Comparison of ENCODE assay signal across 19 cellular contexts in the genomic region with DNA sequence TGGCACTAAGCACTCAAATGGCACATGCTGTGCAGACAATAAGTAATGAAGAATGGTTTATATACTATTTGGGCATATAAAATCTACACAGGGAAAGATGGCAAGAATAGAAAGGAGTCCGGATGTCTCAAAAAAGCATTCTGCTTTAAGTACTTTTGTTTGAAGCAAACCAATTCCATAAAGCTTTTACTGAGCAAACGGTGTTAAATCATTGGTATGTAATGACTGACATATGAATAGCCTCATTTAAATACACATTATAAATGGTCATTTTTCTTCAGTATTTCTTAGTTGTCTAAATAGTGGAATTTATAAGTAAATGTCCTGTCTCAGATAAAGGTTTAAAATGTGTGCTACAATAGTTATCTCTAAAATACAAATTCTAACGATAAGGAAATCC.
"Had no signal": no experiment of that assay in that cellular context is flagged by ENCODE, and none has a peak within 500 bp of the region (broad histone marks: within the 10 kb centered on the region; RNA-seq: fewer than 3 reads in every experiment).

No MANE protein-coding gene starts in this region.

- DNase-seq: effector CD8-positive, alpha-beta T cell; foreskin melanocyte; heart left ventricle; hippocampal formation; mammary epithelial cell; naive thymus-derived CD4-positive, alpha-beta T cell; nephron progenitor cell; psoas muscle; retina; stimulated activated CD4-positive, alpha-beta T cell treated with anti-CD3 and anti-CD28 coated beads, Interleukin-2, amount 100 ng/mL, for 24 hours; stimulated activated CD4-positive, alpha-beta T cell treated with anti-CD3 and anti-CD28 coated beads, Interleukin-4, amount 100 ng/mL, for 4 hours; stimulated activated naive B cell treated with anti-CD40 and anti-IgM and Interleukin-4, amounts not matched to agents 10 μg/mL and 1 μg/mL and 100 μg/mL, for 72 hours; stimulated activated naive CD8-positive, alpha-beta T cell treated with anti-CD3 and anti-CD28 coated beads, Interleukin-15, amount 100 ng/mL, for 72 hours; testis; upper lobe of right lung had no signal

- H3K36me3 ChIP-seq: heart left ventricle, tibial nerve, upper lobe of right lung, vagina had no signal

- H3K27ac ChIP-seq: heart left ventricle, psoas muscle, testis, tibial nerve, upper lobe of right lung, vagina had no signal

- ATAC-seq: heart left ventricle; left lobe of liver; naive thymus-derived CD4-positive, alpha-beta T cell; psoas muscle; sciatic nerve; stimulated activated naive B cell treated with anti-CD40 and anti-IgM and Interleukin-4, amounts not matched to agents 10 μg/mL and 1 μg/mL and 100 μg/mL, for 72 hours; stimulated activated naive CD8-positive, alpha-beta T cell treated with anti-CD3 and anti-CD28 coated beads, Interleukin-15, amount 100 ng/mL, for 72 hours; upper lobe of right lung had no signal

- H3K4me3 ChIP-seq: heart left ventricle, psoas muscle, testis, tibial nerve, upper lobe of right lung, vagina had no signal

- H3K4me1 ChIP-seq: testis had no signal

- H3K9me3 ChIP-seq: psoas muscle, testis, upper lobe of right lung, vagina had no signal
